In genomic region chr17:63022567-63022966, GRCh38 we compare ENCODE assay signal across 25 cellular contexts.
"Had no signal": no experiment of that assay in that cellular context is flagged by ENCODE, and none has a peak within 500 bp of the region (broad histone marks: within the 10 kb centered on the region; RNA-seq: fewer than 3 reads in every experiment).

No MANE protein-coding gene starts in this region.

- H3K9me3 ChIP-seq: left lung, lower lobe of right lung, pancreas, prostate gland, sigmoid colon, spleen, suprapubic skin, thoracic aorta, tibial artery, vagina had no signal

- FAIRE-seq: islet of Langerhans, kidney, pancreas, small intestine had no signal

- H3K4me1 ChIP-seq: left lung, lower lobe of right lung, pancreas, prostate gland, sigmoid colon, spleen, suprapubic skin, tibial artery, vagina had no signal

- H3K27me3 ChIP-seq: left lung, pancreas, sigmoid colon, spleen, suprapubic skin, tibial artery, vagina had no signal

- H3K36me3 ChIP-seq: left lung, lower lobe of right lung, pancreas, prostate gland, sigmoid colon, spleen, suprapubic skin, thoracic aorta, tibial artery, vagina had no signal

- DNase-seq: hypothalamus; immature natural killer cell; kidney; left colon; left lung; lower lobe of right lung; mammary epithelial cell; mesendoderm; naive thymus-derived CD4-positive, alpha-beta T cell; nucleus accumbens; pancreas; retina; sigmoid colon; small intestine; spleen; stimulated activated CD4-positive, alpha-beta T cell treated with anti-CD3 and anti-CD28 coated beads, Interleukin-4, amount 100 ng/mL, for 24 hours; stimulated activated naive CD4-positive, alpha-beta T cell; tibial artery had no signal

- H3K4me3 ChIP-seq: left lung, lower lobe of right lung, pancreas, prostate gland, sigmoid colon, spleen, suprapubic skin, thoracic aorta, tibial artery, vagina had no signal

- ATAC-seq: left colon; left lung; naive thymus-derived CD4-positive, alpha-beta T cell; pancreas; right cardiac atrium; stimulated activated effector memory CD8-positive, alpha-beta T cell treated with anti-CD3 and anti-CD28 coated beads, Interleukin-12 subunit alpha, Interleukin-12 subunit beta, amount 100 ng/mL, for 72 hours had no signal

- H3K27ac ChIP-seq: left lung, lower lobe of right lung, pancreas, prostate gland, sigmoid colon, spleen, suprapubic skin, thoracic aorta, tibial artery, vagina had no signal
